In the genomic region with DNA sequence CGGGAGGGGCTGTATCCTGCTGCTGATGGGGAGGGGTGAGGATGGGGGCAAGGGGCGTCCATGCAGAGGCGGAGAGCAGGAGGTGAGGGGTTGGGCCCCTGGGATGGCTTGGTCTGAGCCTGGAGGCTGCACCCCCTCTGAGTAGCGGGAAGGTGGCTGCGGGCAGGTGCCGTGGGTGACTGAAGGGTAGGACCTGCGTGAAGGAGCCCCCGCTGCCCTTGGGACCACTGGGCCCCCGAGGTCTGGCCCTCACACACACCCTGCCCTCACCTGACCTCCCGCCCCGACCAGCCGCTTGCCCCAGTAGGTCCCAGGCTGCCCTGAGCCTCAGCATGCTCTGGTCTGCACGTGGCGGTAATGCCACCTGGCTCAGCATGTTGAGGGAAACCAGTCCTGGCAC, we compare ENCODE assay signal across 1 cellular context.
TF ChIP-seq lines count a peak whose summit lies in the region.

No MANE protein-coding gene starts in this region.

TF ChIP-seq in IMR-90, 13 proteins besides CTCF, POLR2A, EP300 and RAD21:
- no peak for TF ChIP-seq FOS (IDR thresholded peaks at IDR 0.05; ENCODE audit: low read depth, low read length)
- TF ChIP-seq RFX5 (IDR thresholded peaks at IDR 0.05; ENCODE audit: low read depth, low read length) = no peak
- TF ChIP-seq CHD1 (IDR thresholded peaks at IDR 0.05; ENCODE audit: low read depth, low read length) = no peak
- TF ChIP-seq MAZ (IDR thresholded peaks at IDR 0.05; ENCODE audit: borderline replicate concordance, low read depth, low read length) = no peak
- TF ChIP-seq BHLHE40 (IDR thresholded peaks at IDR 0.05; ENCODE audit: low read depth, low read length) = no peak
- TF ChIP-seq, protein P1, sequence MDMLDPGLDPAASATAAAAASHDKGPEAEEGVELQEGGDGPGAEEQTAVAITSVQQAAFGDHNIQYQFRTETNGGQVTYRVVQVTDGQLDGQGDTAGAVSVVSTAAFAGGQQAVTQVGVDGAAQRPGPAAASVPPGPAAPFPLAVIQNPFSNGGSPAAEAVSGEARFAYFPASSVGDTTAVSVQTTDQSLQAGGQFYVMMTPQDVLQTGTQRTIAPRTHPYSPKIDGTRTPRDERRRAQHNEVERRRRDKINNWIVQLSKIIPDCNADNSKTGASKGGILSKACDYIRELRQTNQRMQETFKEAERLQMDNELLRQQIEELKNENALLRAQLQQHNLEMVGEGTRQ (IDR thresholded peaks at IDR 0.05; ENCODE audit: low read depth, low read length) = no peak
- TF ChIP-seq, protein P2, sequence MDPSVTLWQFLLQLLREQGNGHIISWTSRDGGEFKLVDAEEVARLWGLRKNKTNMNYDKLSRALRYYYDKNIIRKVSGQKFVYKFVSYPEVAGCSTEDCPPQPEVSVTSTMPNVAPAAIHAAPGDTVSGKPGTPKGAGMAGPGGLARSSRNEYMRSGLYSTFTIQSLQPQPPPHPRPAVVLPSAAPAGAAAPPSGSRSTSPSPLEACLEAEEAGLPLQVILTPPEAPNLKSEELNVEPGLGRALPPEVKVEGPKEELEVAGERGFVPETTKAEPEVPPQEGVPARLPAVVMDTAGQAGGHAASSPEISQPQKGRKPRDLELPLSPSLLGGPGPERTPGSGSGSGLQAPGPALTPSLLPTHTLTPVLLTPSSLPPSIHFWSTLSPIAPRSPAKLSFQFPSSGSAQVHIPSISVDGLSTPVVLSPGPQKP (IDR thresholded peaks at IDR 0.05; ENCODE audit: borderline replicate concordance, low read depth, low read length) = no peak
- TF ChIP-seq RCOR1 (IDR thresholded peaks at IDR 0.05; ENCODE audit: insufficient replicate concordance, low read length) = no peak
- TF ChIP-seq MXI1 (IDR thresholded peaks at IDR 0.05; ENCODE audit: borderline replicate concordance, low read depth, low read length) = no peak
- no peak for TF ChIP-seq CEBPB (IDR thresholded peaks at IDR 0.05; ENCODE audit: low read depth, low read length)
- TF ChIP-seq MAFK (IDR thresholded peaks at IDR 0.05; ENCODE audit: low read depth, low read length) = no peak
- no peak for TF ChIP-seq NFE2L2 (IDR thresholded peaks at IDR 0.05; ENCODE audit: low read depth, low read length)
- no peak for TF ChIP-seq SMC3 (IDR thresholded peaks at IDR 0.05; ENCODE audit: low read depth, low read length)
